ENCODE assay signal across 9 cellular contexts in the genomic region with DNA sequence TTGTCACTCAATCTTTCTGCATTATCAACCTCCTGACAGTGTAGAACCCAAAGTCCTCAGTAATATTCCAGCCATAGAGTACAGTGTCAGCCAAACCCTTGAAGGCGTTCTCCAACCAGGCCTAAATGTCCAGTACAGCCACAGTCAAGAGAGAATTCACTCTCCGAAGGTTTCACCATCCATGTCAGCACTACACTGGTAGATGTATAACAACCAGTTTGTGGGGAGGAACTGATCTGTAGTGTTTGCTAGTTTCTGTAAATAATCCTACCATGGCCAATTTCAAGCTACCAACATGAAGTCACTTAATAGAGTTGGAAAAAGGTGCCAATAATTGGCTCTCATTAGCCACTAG. TPM values are rescaled to one million over a fixed set of nuclear protein-coding genes. Genes with fewer than 3 reads are reported as not detected.
A peak's percentile ranks its signal among the peaks of the same experiment; 100 is the strongest.
DNase-seq lines count a peak whose midpoint lies in the region; ATAC-seq, FAIRE-seq and TF ChIP-seq lines count a peak whose summit lies in the region.
"Had no signal": no experiment of that assay in that cellular context is flagged by ENCODE, and none has a peak within 500 bp of the region (broad histone marks: within the 10 kb centered on the region; RNA-seq: fewer than 3 reads in every experiment).

No MANE protein-coding gene starts in this region.

- WGBS in A549 (ENCODE audit: missing lambda C conversion rate), result 58% methylated on average over 2 of the region's 2 CpGs

- intact Hi-C loops in natural killer cell (cut with micrococcal nuclease), result loop anchor here (1.0 to 5.0 kb wide), 6 partner anchors 16 to 214 kb away; a partner anchor contains a TSS

- DNase-seq in A549 (ENCODE audit: low read depth in 1 of 2, low spot score in 1 of 2) (no peak), HFFc6 (no peak), astrocyte of the spinal cord (ENCODE audit: low read depth, low spot score) (no peak), natural killer cell (no peak), activated gamma-delta T cell (lab: John Stamatoyannopoulos, UW) (no peak), GOT3 (lab: John Stamatoyannopoulos, UW) (no peak)

- H3K4me3 Mint-ChIP-seq in HFFc6, result peak overlapping the region; percentile 97
- peak overlapping the region; percentile 90 for H3K4me3 Mint-ChIP-seq in natural killer cell

- H3K4me2 ChIP-seq in A549, result peak overlapping the region; percentile 72

- H3K4me1 ChIP-seq in A549, result peaks cover 24% of the 10 kb centered on the region

- H3K27me3 Mint-ChIP-seq in HFFc6 (ENCODE audit: insufficient read depth) (peaks cover 2% of the 10 kb centered on the region), natural killer cell (ENCODE audit: low read depth in 2 of 2) (no peaks in the 10 kb centered on the region)

- H3K36me3 Mint-ChIP-seq in HFFc6 (ENCODE audit: low read depth), result peaks cover 11% of the 10 kb centered on the region; the same call in 1 of the 2 replicates
- H3K36me3 Mint-ChIP-seq in natural killer cell, result peaks cover 6% of the 10 kb centered on the region

- H3K4me1 Mint-ChIP-seq in HFFc6 (ENCODE audit: low read depth) (peaks cover 43% of the 10 kb centered on the region), natural killer cell (peaks cover 45 to 49% of the 10 kb centered on the region in 2 donors)

- H3K9me3 Mint-ChIP-seq in HFFc6, result no peaks in the 10 kb centered on the region
- H3K9me3 Mint-ChIP-seq in natural killer cell, result no peaks in the 10 kb centered on the region

- ATAC-seq in A549, result no peak
- ATAC-seq in natural killer cell, result no peak
- no peak for ATAC-seq in HG02970 (IDR thresholded peaks at IDR 0.05; ENCODE audit: low FRiP score, unreplicated experiment)
- no peak for ATAC-seq in HG02678 (IDR thresholded peaks at IDR 0.05; ENCODE audit: unreplicated experiment)

- TF ChIP-seq POLR2A in A549 (IDR thresholded peaks at IDR 0.05; ENCODE audit: low read length), result no peak

- POLR2A ChIA-PET in A549 (lab: Yijun Ruan, JAX), result interaction anchor here (0.7 to 3.6 kb wide), 8 partner anchors 15 to 213 kb away, joined by 3 to 36 read pairs (median 4); a partner anchor contains a TSS

- TF ChIP-seq RAD21 in A549 (conservative IDR thresholded peaks at IDR 0.05 in 1 of 2, IDR thresholded peaks at IDR 0.05 in 1 of 2), result no peak

- H3K4me3 ChIP-seq in A549, result peak overlapping the region; percentile 63; the same call in 1 of the 3 replicates
- H3K4me3 ChIP-seq in astrocyte of the spinal cord (ENCODE audit: low read depth, low read length), result peak overlapping the region; percentile 62

- no peaks in the 10 kb centered on the region for H3K9me3 ChIP-seq in A549

- peak overlapping the region; percentile 91 for H3K27ac Mint-ChIP-seq in HFFc6
- H3K27ac Mint-ChIP-seq in natural killer cell, result peak overlapping the region; percentile 98 to 99

- no peak for TF ChIP-seq EP300 in A549 (IDR thresholded peaks at IDR 0.05)

- H3K27ac ChIP-seq in A549, result peak overlapping the region in 1 of 2 experiments; percentile 92; a peak in 3 of 6 replicates

- no peak for TF ChIP-seq CTCF in A549 (IDR thresholded peaks at IDR 0.05)
- no peak for TF ChIP-seq CTCF in HFFc6 (IDR thresholded peaks at IDR 0.05)
- TF ChIP-seq CTCF in astrocyte of the spinal cord (IDR thresholded peaks at IDR 0.05; ENCODE audit: low read depth, low read length), result no peak
- no peak for TF ChIP-seq CTCF in natural killer cell (IDR thresholded peaks at IDR 0.05)

- CTCF ChIA-PET in A549 (lab: Yijun Ruan, JAX), result interaction anchor here (0.9 to 4.3 kb wide), 20 partner anchors 9 to 92 kb away, joined by 3 to 31 read pairs (median 5); a partner anchor contains a TSS

- in situ Hi-C loops in astrocyte of the spinal cord (cut with HindIII; ENCODE audit: low sequenced_read_pairs), result no loop called here

- no peak for FAIRE-seq in A549 (lab: Jason Lieb, UNC)

TF ChIP-seq in A549, 52 proteins besides CTCF, POLR2A, EP300 and RAD21 (continues in another document):
- TF ChIP-seq EHF (CRISPR knock-in tag; IDR thresholded peaks at IDR 0.05) (no peak), HOXB5 (CRISPR knock-in tag; IDR thresholded peaks at IDR 0.05) (no peak), KDM1A (IDR thresholded peaks at IDR 0.05; ENCODE audit: low read depth) (no peak), FOXS1 (CRISPR knock-in tag; IDR thresholded peaks at IDR 0.05) (no peak), CHD4 (IDR thresholded peaks at IDR 0.05; ENCODE audit: borderline replicate concordance) (no peak), HOXB13 (CRISPR knock-in tag; IDR thresholded peaks at IDR 0.05; ENCODE audit: low read depth) (no peak), MYC (IDR thresholded peaks at IDR 0.05; ENCODE audit: borderline replicate concordance, low read length) (no peak), EHMT2 (IDR thresholded peaks at IDR 0.05; ENCODE audit: low read depth) (no peak), ZC3H11A (IDR thresholded peaks at IDR 0.05) (no peak), GATA3 (IDR thresholded peaks at IDR 0.05; ENCODE audit: borderline replicate concordance) (no peak)
- TF ChIP-seq, protein P1, sequence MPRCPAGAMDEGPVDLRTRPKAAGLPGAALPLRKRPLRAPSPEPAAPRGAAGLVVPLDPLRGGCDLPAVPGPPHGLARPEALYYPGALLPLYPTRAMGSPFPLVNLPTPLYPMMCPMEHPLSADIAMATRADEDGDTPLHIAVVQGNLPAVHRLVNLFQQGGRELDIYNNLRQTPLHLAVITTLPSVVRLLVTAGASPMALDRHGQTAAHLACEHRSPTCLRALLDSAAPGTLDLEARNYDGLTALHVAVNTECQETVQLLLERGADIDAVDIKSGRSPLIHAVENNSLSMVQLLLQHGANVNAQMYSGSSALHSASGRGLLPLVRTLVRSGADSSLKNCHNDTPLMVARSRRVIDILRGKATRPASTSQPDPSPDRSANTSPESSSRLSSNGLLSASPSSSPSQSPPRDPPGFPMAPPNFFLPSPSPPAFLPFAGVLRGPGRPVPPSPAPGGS (IDR thresholded peaks at IDR 0.05), result no peak
- TF ChIP-seq, protein P2, sequence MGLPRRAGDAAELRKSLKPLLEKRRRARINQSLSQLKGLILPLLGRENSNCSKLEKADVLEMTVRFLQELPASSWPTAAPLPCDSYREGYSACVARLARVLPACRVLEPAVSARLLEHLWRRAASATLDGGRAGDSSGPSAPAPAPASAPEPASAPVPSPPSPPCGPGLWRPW (IDR thresholded peaks at IDR 0.05), result no peak
- TF ChIP-seq, protein P3, sequence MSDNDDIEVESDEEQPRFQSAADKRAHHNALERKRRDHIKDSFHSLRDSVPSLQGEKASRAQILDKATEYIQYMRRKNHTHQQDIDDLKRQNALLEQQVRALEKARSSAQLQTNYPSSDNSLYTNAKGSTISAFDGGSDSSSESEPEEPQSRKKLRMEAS (IDR thresholded peaks at IDR 0.05), result no peak

RNA-seq across cellular contexts. Expression of a gene that starts 0.5 kb away (rescaled TPM):
- polyA plus RNA-seq in A549 (2011; rRNA removed), result 31.8 and 38.6 TPM in 2 replicates
- 27.2 and 31.6 TPM in 2 replicates for polyA plus RNA-seq in A549 (2012; cell fraction: cytosol; rRNA removed)
- 23.4 and 29.9 TPM in 2 replicates for polyA plus RNA-seq in A549 (2012; cell fraction: nucleus; rRNA removed)
- polyA plus RNA-seq in A549 (2017; fragmentation: RNase III; extraction: RNeasy Plus Mini Kit Qiagen cat#74134 plus additional on column Dnase treatment), result 21.0 to 21.6 TPM (median 21.4 TPM) in 3 replicates
- polyA minus RNA-seq in A549 (2011; rRNA and poly(A)+ RNA removed), result 6.0 and 11.2 TPM in 2 replicates
- 10 to 100 TPM in 5 of 6 experiments, 1 to 10 TPM in 1; 9.8 to 14.4 (median 12.3) TPM for total RNA-seq in HFFc6 (2021; fragmentation: NEBNext Ultra II Directional; extraction: Animal tissue kit (Norgen Biotek cat#: 25700))
- 1 to 10 TPM; 4.0 to 6.1 (median 5.5) TPM for total RNA-seq in natural killer cell

RNA-seq across cellular contexts. Expression of a gene that starts 3.0 kb away (rescaled TPM):
- 74.9 and 102 TPM in 2 replicates for polyA plus RNA-seq in A549 (2011; rRNA removed)
- polyA plus RNA-seq in A549 (2012; cell fraction: cytosol; rRNA removed), result 67.2 and 98.1 TPM in 2 replicates
- 13.2 and 24.6 TPM in 2 replicates for polyA plus RNA-seq in A549 (2012; cell fraction: nucleus; rRNA removed)
- polyA plus RNA-seq in A549 (2017; fragmentation: RNase III; extraction: RNeasy Plus Mini Kit Qiagen cat#74134 plus additional on column Dnase treatment), result 112 to 124 TPM (median 117 TPM) in 3 replicates
- 16.7 and 37.6 TPM in 2 replicates for polyA minus RNA-seq in A549 (2011; rRNA and poly(A)+ RNA removed)
- 10 to 100 TPM; 32.4 to 41.1 (median 38.8) TPM for total RNA-seq in HFFc6 (2021; fragmentation: NEBNext Ultra II Directional; extraction: Animal tissue kit (Norgen Biotek cat#: 25700))
- total RNA-seq in natural killer cell, result 100 to 1,000 TPM; 105 to 118 (median 115) TPM

RNA-seq across cellular contexts. Expression of a gene that starts 10.8 kb away (rescaled TPM):
- 0.09 TPM in 1 of 2 replicates, not detected in the other for polyA plus RNA-seq in A549 (2011; rRNA removed)
- not detected in 2 replicates for polyA plus RNA-seq in A549 (2012; cell fraction: cytosol; rRNA removed)
- not detected in 2 replicates for polyA plus RNA-seq in A549 (2012; cell fraction: nucleus; rRNA removed)
- 0.13 TPM in 1 of 3 replicates, not detected in the others for polyA plus RNA-seq in A549 (2017; fragmentation: RNase III; extraction: RNeasy Plus Mini Kit Qiagen cat#74134 plus additional on column Dnase treatment)
- polyA minus RNA-seq in A549 (2011; rRNA and poly(A)+ RNA removed), result 0.21 and 0.29 TPM in 2 replicates
- total RNA-seq in HFFc6 (2021; fragmentation: NEBNext Ultra II Directional; extraction: Animal tissue kit (Norgen Biotek cat#: 25700)), result under 1 TPM in 2 of 6 experiments, not detected in 4; 0.16 to 0.45 TPM
- total RNA-seq in natural killer cell, result 1 to 10 TPM; 1.3 to 2.9 (median 1.5) TPM
- total RNA-seq: SK-MEL-5 had no signal

RNA-seq across cellular contexts. Expression of a gene that starts 15.8 kb away (rescaled TPM):
- polyA plus RNA-seq in A549 (2011; rRNA removed) (381 and 433 TPM in 2 replicates), A549 (2017; fragmentation: RNase III; extraction: RNeasy Plus Mini Kit Qiagen cat#74134 plus additional on column Dnase treatment) (561 to 594 TPM (median 589 TPM) in 3 replicates)
- 319 and 406 TPM in 2 replicates for polyA plus RNA-seq in A549 (2012; cell fraction: cytosol; rRNA removed)
- 84.0 and 134 TPM in 2 replicates for polyA plus RNA-seq in A549 (2012; cell fraction: nucleus; rRNA removed)
- 93.2 and 113 TPM in 2 replicates for polyA minus RNA-seq in A549 (2011; rRNA and poly(A)+ RNA removed)
- 100 to 1,000 TPM; 309 to 401 (median 372) TPM for total RNA-seq in HFFc6 (2021; fragmentation: NEBNext Ultra II Directional; extraction: Animal tissue kit (Norgen Biotek cat#: 25700))
- 100 to 1,000 TPM in 1 of 3 donors, 10 to 100 TPM in 2; 93.6 to 109 (median 95.9) TPM for total RNA-seq in natural killer cell

RNA-seq across cellular contexts. Expression of a gene that starts 16.4 kb away (rescaled TPM):
- polyA plus RNA-seq in A549 (2011; rRNA removed) (91.7 and 108 TPM in 2 replicates), A549 (2017; fragmentation: RNase III; extraction: RNeasy Plus Mini Kit Qiagen cat#74134 plus additional on column Dnase treatment) (64.8 to 71.2 TPM (median 70.0 TPM) in 3 replicates)
- 52.4 and 58.4 TPM in 2 replicates for polyA plus RNA-seq in A549 (2012; cell fraction: cytosol; rRNA removed)
- polyA plus RNA-seq in A549 (2012; cell fraction: nucleus; rRNA removed), result 44.8 and 50.9 TPM in 2 replicates
- polyA minus RNA-seq in A549 (2011; rRNA and poly(A)+ RNA removed), result 87.4 and 103 TPM in 2 replicates
- 10 to 100 TPM; 70.6 to 76.7 (median 73.6) TPM for total RNA-seq in HFFc6 (2021; fragmentation: NEBNext Ultra II Directional; extraction: Animal tissue kit (Norgen Biotek cat#: 25700))
- total RNA-seq in natural killer cell, result 10 to 100 TPM; 46.5 to 63.3 (median 53.3) TPM
